ENCODE assay signal across 25 cellular contexts in the genomic region with DNA sequence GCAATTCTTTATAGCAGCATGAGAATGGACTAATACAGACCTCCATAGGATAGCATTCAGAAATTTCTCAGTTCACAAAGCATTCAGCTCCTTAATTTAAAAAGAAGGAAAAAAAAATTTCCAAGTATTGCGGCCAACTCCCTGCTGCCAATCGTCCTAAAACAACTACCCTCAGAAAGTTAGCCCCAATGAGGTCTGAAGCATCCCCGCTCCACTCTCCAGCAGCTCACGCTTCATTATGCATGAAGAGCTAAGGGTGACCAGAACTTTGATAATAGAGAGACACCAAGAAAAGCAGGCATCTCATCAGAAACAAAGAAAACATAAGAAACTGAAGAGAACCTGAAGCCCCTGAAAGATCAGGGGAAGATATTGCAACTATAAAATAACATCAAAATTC.
"Had no signal": no experiment of that assay in that cellular context is flagged by ENCODE, and none has a peak within 500 bp of the region (broad histone marks: within the 10 kb centered on the region; RNA-seq: fewer than 3 reads in every experiment).

No MANE protein-coding gene starts in this region.

- H3K36me3 ChIP-seq: stomach, suprapubic skin, thoracic aorta, tibial artery, tibial nerve, transverse colon, upper lobe of left lung, upper lobe of right lung, uterus, vagina had no signal

- H3K9me3 ChIP-seq: stomach, suprapubic skin, testis, thoracic aorta, tibial artery, tibial nerve, transverse colon, upper lobe of left lung, upper lobe of right lung, uterus, vagina had no signal

- H3K4me3 ChIP-seq: stomach, suprapubic skin, testis, thoracic aorta, tibial artery, tibial nerve, transverse colon, upper lobe of left lung, upper lobe of right lung, uterus, vagina had no signal

- H3K4me1 ChIP-seq: stomach, suprapubic skin, tibial artery, transverse colon, upper lobe of left lung, upper lobe of right lung, uterus, vagina had no signal

- H3K27ac ChIP-seq: stomach, suprapubic skin, testis, thoracic aorta, tibial artery, tibial nerve, transverse colon, upper lobe of left lung, upper lobe of right lung, uterus, vagina had no signal

- ATAC-seq: stimulated activated effector memory CD8-positive, alpha-beta T cell treated with anti-CD3 and anti-CD28 coated beads, Interleukin-12 subunit alpha, Interleukin-12 subunit beta, amount 100 ng/mL, for 72 hours; stimulated activated memory B cell treated with anti-CD40 and anti-IgM and Interleukin-4, amounts not matched to agents 10 μg/mL and 1 μg/mL and 100 μg/mL, for 72 hours; stimulated activated naive B cell treated with anti-CD40 and anti-IgM and Interleukin-4, amounts not matched to agents 10 μg/mL and 1 μg/mL and 100 μg/mL, for 72 hours; stimulated activated naive CD8-positive, alpha-beta T cell treated with anti-CD3 and anti-CD28 coated beads, Interleukin-15, amount 100 ng/mL, for 72 hours; stimulated activated naive CD8-positive, alpha-beta T cell treated with anti-CD3 and anti-CD28 coated beads, Interleukin-15, Interleukin-2, amounts not matched to agents 100 U/mL and 50 U/mL, for 24 hours; upper lobe of right lung had no signal

- DNase-seq: stimulated activated CD4-positive, alpha-beta T cell treated with anti-CD3 and anti-CD28 coated beads, Interleukin-2, amount 100 ng/mL, for 48 hours; stimulated activated CD4-positive, alpha-beta T cell treated with anti-CD3 and anti-CD28 coated beads, Interleukin-4, amount 100 ng/mL, for 1 hour; stimulated activated CD4-positive, alpha-beta T cell treated with anti-CD3 and anti-CD28 coated beads, Interleukin-4, amount 100 ng/mL, for 24 hours; stimulated activated CD4-positive, alpha-beta T cell treated with anti-CD3 and anti-CD28 coated beads, Interleukin-4, amount 100 ng/mL, for 4 hours; stimulated activated CD8-positive, alpha-beta memory T cell treated with anti-CD3 and anti-CD28 coated beads, Interleukin-4, amount 100 ng/mL, for 48 hours; stimulated activated naive B cell treated with anti-CD40 and anti-IgM and Interleukin-4, amounts not matched to agents 10 μg/mL and 1 μg/mL and 100 μg/mL, for 72 hours; stimulated activated naive CD4-positive, alpha-beta T cell; stimulated activated naive CD4-positive, alpha-beta T cell treated with Interleukin-2 at 50 U/mL for 16 hours; stimulated activated naive CD8-positive, alpha-beta T cell treated with anti-CD3 and anti-CD28 coated beads, Interleukin-15, amount 100 ng/mL, for 72 hours; stimulated activated naive CD8-positive, alpha-beta T cell treated with anti-CD3 and anti-CD28 coated beads, Interleukin-15, Interleukin-2, amounts not matched to agents 100 U/mL and 50 U/mL, for 24 hours; stomach; substantia nigra; testis; tibial artery; transverse colon; trophoblast cell; upper lobe of left lung; upper lobe of right lung; uterus had no signal

- H3K27me3 ChIP-seq: stomach, suprapubic skin, testis, tibial artery, tibial nerve, transverse colon, upper lobe of left lung, upper lobe of right lung, uterus, vagina had no signal
